18 cellular contexts compared by ENCODE assay signal in the genomic region with DNA sequence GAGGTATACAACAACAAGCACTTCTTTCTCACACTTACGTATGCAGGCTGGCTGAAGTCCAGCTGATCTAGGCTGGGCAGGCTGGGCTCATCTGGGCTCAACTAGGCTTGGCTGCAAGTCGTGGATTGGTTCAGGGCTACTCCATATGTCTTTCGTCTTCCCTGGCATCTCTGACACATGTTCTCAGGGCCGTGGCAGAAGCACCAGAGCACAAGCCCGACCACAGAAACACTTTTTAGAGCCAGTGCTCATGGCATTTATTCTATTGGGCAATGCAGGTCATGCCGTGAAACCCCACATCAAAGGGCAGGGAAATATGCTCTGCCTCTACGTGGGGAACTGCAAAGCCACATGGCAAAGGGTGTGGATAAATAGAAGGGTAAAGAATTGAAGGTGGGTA.
DNase-seq lines count a peak whose midpoint lies in the region; ATAC-seq and TF ChIP-seq lines count a peak whose summit lies in the region.
"Had no signal": no experiment of that assay in that cellular context is flagged by ENCODE, and none has a peak within 500 bp of the region (broad histone marks: within the 10 kb centered on the region; RNA-seq: fewer than 3 reads in every experiment).

No MANE protein-coding gene starts in this region.

- no peak overlapping the region for H3K27ac Mint-ChIP-seq in WTC11
- H3K27ac Mint-ChIP-seq in activated CD4-positive, alpha-beta T cell treated with anti-CD3 and anti-CD28 coated beads for 36 hours = no peak overlapping the region
- H3K27ac Mint-ChIP-seq: CD4-positive, alpha-beta memory T cell had no signal

- H3K79me2 ChIP-seq in MM.1S (ENCODE audit: low read length) = no peaks in the 10 kb centered on the region

- H3K27me3 ChIP-seq in MM.1S (replicated peaks; ENCODE audit: insufficient read depth, low read length) (no peaks in the 10 kb centered on the region), H7 (ENCODE audit: control insufficient read depth, insufficient read depth, low read length) (no peaks in the 10 kb centered on the region)

- 0 out of 2 replicates have a peak, but pooled peaks cover 10% of the 10 kb centered on the region for H3K4me1 ChIP-seq in MM.1S (ENCODE audit: low read length)
- H3K4me1 ChIP-seq: BE2C had no signal

- peaks cover 8% of the 10 kb centered on the region; the same call in 1 of the 2 replicates for H3K4me1 Mint-ChIP-seq in WTC11
- H3K4me1 Mint-ChIP-seq in activated CD4-positive, alpha-beta T cell treated with anti-CD3 and anti-CD28 coated beads for 36 hours = no peaks in the 10 kb centered on the region

- no peaks in the 10 kb centered on the region for H3F3A ChIP-seq in MM.1S (ENCODE audit: insufficient read depth, low read length)

- CTCF ChIA-PET in WTC11 (lab: Charles Lee) = no interaction called here
- CTCF ChIA-PET in activated CD4-positive, alpha-beta T cell treated with anti-CD3 and anti-CD28 coated beads for 36 hours (lab: Charles Lee) = no interaction called here

- POLR2A ChIA-PET in WTC11 (lab: Charles Lee) = interaction anchor here (1.4 kb wide), 1 partner anchor 13 kb away, joined by 3 read pairs; no protein-coding TSS in a partner anchor
- POLR2A ChIA-PET in activated CD4-positive, alpha-beta T cell treated with anti-CD3 and anti-CD28 coated beads for 36 hours (lab: Charles Lee) = interaction anchor here (0.6 kb wide), 1 partner anchor 149 kb away, joined by 4 read pairs; no protein-coding TSS in a partner anchor

- H3K9me3 Mint-ChIP-seq in WTC11 = no peaks in the 10 kb centered on the region
- no peaks in the 10 kb centered on the region for H3K9me3 Mint-ChIP-seq in activated CD4-positive, alpha-beta T cell treated with anti-CD3 and anti-CD28 coated beads for 36 hours (ENCODE audit: low read depth)

- H3K27ac ChIP-seq in MM.1S (ENCODE audit: low read length) (no peak overlapping the region), cingulate gyrus (ENCODE audit: low read depth, low read length) (peak overlapping the region; percentile 12)

- H3K36me3 Mint-ChIP-seq in WTC11 = no peaks in the 10 kb centered on the region
- H3K36me3 Mint-ChIP-seq in activated CD4-positive, alpha-beta T cell treated with anti-CD3 and anti-CD28 coated beads for 36 hours (ENCODE audit: low read depth) = no peaks in the 10 kb centered on the region
- H3K36me3 Mint-ChIP-seq: CD4-positive, alpha-beta memory T cell had no signal

- H3K9me3 ChIP-seq in MM.1S (replicated peaks; ENCODE audit: insufficient read depth, low read length) = no peaks in the 10 kb centered on the region
- H3K9me3 ChIP-seq: BE2C had no signal

- intact Hi-C loops in activated CD4-positive, alpha-beta T cell treated with anti-CD3 and anti-CD28 coated beads for 36 hours (cut with DNase I, micrococcal nuclease) = no loop called here

- ATAC-seq in WTC11 = no peak
- no peak for ATAC-seq in activated CD4-positive, alpha-beta T cell treated with anti-CD3 and anti-CD28 coated beads for 36 hours
- ATAC-seq: SK-N-SH treated with all-trans-retinoic acid at 6 μM for 48 hours had no signal

- H3K9ac ChIP-seq in MM.1S (ENCODE audit: low read length) = no peak overlapping the region

- DNase-seq in DMS 273 treated with DMSO at 0.1 percent for 48 hours (lab: John Stamatoyannopoulos, UW) (peak; percentile 62), MM.1S (peak; percentile 58), myocyte (ENCODE audit: low read depth) (peak; percentile 34), H7 (no peak), WTC11 (ENCODE audit: low spot score) (no peak), T-helper 1 cell (no peak)
- DNase-seq in activated CD4-positive, alpha-beta T cell treated with anti-CD3 and anti-CD28 coated beads for 36 hours = no peak
- DNase-seq: BE2C; CD4-positive, alpha-beta memory T cell; Kasumi-1; NCI-H1417 treated with DMSO at 0.1 percent for 48 hours; NCI-H2081; NCI-H226; NCI-H526 treated with DMSO at 0.1 percent for 48 hours; NK-92 treated with Interleukin-12 subunit alpha and Interleukin-12 subunit beta, amount 100 ng/mL, for 24 hours; OCI-M1 had no signal

- no peak for TF ChIP-seq CTCF in MM.1S (IDR thresholded peaks at IDR 0.05; ENCODE audit: low read length)
- no peak for TF ChIP-seq CTCF in WTC11 (IDR thresholded peaks at IDR 0.05)

- H3K36me3 ChIP-seq in MM.1S (replicated peaks; ENCODE audit: insufficient read depth, low read length) (no peaks in the 10 kb centered on the region), H7 (replicated peaks; ENCODE audit: control insufficient read depth, insufficient read depth, low read length) (no peaks in the 10 kb centered on the region)
- H3K36me3 ChIP-seq: BE2C had no signal

- H3K4me2 ChIP-seq in MM.1S (ENCODE audit: low read depth, low read length) = no peak overlapping the region

- H3K27me3 Mint-ChIP-seq in WTC11 (ENCODE audit: low read depth) = no peaks in the 10 kb centered on the region
- peaks cover 8% of the 10 kb centered on the region for H3K27me3 Mint-ChIP-seq in activated CD4-positive, alpha-beta T cell treated with anti-CD3 and anti-CD28 coated beads for 36 hours

- H2AFZ ChIP-seq in MM.1S (ENCODE audit: low read length) = no peak overlapping the region

- H3K4me3 Mint-ChIP-seq in WTC11 = no peak overlapping the region
- no peak overlapping the region for H3K4me3 Mint-ChIP-seq in activated CD4-positive, alpha-beta T cell treated with anti-CD3 and anti-CD28 coated beads for 36 hours
- H3K4me3 Mint-ChIP-seq: CD4-positive, alpha-beta memory T cell had no signal

- H4K20me1 ChIP-seq in MM.1S (ENCODE audit: insufficient read depth, low read length) = no peaks in the 10 kb centered on the region

- no peaks in the 10 kb centered on the region for H3K9me2 ChIP-seq in MM.1S (replicated peaks; ENCODE audit: insufficient read depth, low read length)

- H3K4me3 ChIP-seq in MM.1S (ENCODE audit: low read length) (no peak overlapping the region), H7 (ENCODE audit: insufficient read depth, low read depth, low read length) (no peak overlapping the region)

TF ChIP-seq in WTC11, 78 proteins besides CTCF, POLR2A, EP300 and RAD21 (continues in another document):
- TF ChIP-seq, protein P1, sequence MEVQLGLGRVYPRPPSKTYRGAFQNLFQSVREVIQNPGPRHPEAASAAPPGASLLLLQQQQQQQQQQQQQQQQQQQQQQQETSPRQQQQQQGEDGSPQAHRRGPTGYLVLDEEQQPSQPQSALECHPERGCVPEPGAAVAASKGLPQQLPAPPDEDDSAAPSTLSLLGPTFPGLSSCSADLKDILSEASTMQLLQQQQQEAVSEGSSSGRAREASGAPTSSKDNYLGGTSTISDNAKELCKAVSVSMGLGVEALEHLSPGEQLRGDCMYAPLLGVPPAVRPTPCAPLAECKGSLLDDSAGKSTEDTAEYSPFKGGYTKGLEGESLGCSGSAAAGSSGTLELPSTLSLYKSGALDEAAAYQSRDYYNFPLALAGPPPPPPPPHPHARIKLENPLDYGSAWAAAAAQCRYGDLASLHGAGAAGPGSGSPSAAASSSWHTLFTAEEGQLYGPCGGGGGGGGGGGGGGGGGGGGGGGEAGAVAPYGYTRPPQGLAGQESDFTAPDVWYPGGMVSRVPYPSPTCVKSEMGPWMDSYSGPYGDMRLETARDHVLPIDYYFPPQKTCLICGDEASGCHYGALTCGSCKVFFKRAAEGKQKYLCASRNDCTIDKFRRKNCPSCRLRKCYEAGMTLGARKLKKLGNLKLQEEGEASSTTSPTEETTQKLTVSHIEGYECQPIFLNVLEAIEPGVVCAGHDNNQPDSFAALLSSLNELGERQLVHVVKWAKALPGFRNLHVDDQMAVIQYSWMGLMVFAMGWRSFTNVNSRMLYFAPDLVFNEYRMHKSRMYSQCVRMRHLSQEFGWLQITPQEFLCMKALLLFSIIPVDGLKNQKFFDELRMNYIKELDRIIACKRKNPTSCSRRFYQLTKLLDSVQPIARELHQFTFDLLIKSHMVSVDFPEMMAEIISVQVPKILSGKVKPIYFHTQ (CRISPR knock-in tag; IDR thresholded peaks at IDR 0.05) = no peak
- TF ChIP-seq FOXJ3 (CRISPR knock-in tag; IDR thresholded peaks at IDR 0.05; ENCODE audit: borderline replicate concordance) = no peak
- no peak for TF ChIP-seq E2F1 (CRISPR knock-in tag; IDR thresholded peaks at IDR 0.05)
- TF ChIP-seq, protein P2, sequence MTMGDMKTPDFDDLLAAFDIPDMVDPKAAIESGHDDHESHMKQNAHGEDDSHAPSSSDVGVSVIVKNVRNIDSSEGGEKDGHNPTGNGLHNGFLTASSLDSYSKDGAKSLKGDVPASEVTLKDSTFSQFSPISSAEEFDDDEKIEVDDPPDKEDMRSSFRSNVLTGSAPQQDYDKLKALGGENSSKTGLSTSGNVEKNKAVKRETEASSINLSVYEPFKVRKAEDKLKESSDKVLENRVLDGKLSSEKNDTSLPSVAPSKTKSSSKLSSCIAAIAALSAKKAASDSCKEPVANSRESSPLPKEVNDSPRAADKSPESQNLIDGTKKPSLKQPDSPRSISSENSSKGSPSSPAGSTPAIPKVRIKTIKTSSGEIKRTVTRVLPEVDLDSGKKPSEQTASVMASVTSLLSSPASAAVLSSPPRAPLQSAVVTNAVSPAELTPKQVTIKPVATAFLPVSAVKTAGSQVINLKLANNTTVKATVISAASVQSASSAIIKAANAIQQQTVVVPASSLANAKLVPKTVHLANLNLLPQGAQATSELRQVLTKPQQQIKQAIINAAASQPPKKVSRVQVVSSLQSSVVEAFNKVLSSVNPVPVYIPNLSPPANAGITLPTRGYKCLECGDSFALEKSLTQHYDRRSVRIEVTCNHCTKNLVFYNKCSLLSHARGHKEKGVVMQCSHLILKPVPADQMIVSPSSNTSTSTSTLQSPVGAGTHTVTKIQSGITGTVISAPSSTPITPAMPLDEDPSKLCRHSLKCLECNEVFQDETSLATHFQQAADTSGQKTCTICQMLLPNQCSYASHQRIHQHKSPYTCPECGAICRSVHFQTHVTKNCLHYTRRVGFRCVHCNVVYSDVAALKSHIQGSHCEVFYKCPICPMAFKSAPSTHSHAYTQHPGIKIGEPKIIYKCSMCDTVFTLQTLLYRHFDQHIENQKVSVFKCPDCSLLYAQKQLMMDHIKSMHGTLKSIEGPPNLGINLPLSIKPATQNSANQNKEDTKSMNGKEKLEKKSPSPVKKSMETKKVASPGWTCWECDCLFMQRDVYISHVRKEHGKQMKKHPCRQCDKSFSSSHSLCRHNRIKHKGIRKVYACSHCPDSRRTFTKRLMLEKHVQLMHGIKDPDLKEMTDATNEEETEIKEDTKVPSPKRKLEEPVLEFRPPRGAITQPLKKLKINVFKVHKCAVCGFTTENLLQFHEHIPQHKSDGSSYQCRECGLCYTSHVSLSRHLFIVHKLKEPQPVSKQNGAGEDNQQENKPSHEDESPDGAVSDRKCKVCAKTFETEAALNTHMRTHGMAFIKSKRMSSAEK (CRISPR knock-in tag; IDR thresholded peaks at IDR 0.05; ENCODE audit: borderline replicate concordance) = no peak

Comparison
In these comparisons a context has a peak if more than half of its experiments do, and no peak if none do; other contexts are left out.
1. DNase-seq: peak in DMS 273 treated with DMSO at 0.1 percent for 48 hours (single experiment), MM.1S (single experiment) and myocyte (single experiment); none in H7 (single experiment), WTC11 (single experiment), T-helper 1 cell (0 of 5) and activated CD4-positive, alpha-beta T cell treated with anti-CD3 and anti-CD28 coated beads for 36 hours (single experiment).